In genomic region chr13:19060311-19061002, GRCh38 we compare ENCODE assay signal across 28 cellular contexts.
"Had no signal": no experiment of that assay in that cellular context is flagged by ENCODE, and none has a peak within 500 bp of the region (broad histone marks: within the 10 kb centered on the region; RNA-seq: fewer than 3 reads in every experiment).

No MANE protein-coding gene starts in this region.

- H3K4me3 Mint-ChIP-seq: stimulated activated effector memory CD8-positive, alpha-beta T cell treated with anti-CD3 and anti-CD28 coated beads, Interleukin-12 subunit alpha, Interleukin-12 subunit beta, amount 100 ng/mL, for 72 hours; stimulated activated memory B cell treated with anti-CD40 and anti-IgM and Interleukin-4, amounts not matched to agents 10 μg/mL and 1 μg/mL and 100 μg/mL, for 72 hours; stimulated activated naive B cell treated with anti-CD40 and anti-IgM and Interleukin-4, amounts not matched to agents 10 μg/mL and 1 μg/mL and 100 μg/mL, for 72 hours; stimulated activated naive CD8-positive, alpha-beta T cell treated with anti-CD3 and anti-CD28 coated beads, Interleukin-15, amount 100 ng/mL, for 72 hours; stimulated activated naive CD8-positive, alpha-beta T cell treated with anti-CD3 and anti-CD28 coated beads, Interleukin-15, Interleukin-2, amounts not matched to agents 100 ng/mL and 50 ng/mL, for 24 hours; type B pancreatic cell had no signal

- DNase-seq: stimulated activated CD4-positive, alpha-beta T cell treated with anti-CD3 and anti-CD28 coated beads, Interleukin-2, amount 100 ng/mL, for 48 hours; stimulated activated CD4-positive, alpha-beta T cell treated with anti-CD3 and anti-CD28 coated beads, Interleukin-4, amount 100 ng/mL, for 1 hour; stimulated activated CD4-positive, alpha-beta T cell treated with anti-CD3 and anti-CD28 coated beads, Interleukin-4, amount 100 ng/mL, for 24 hours; stimulated activated CD4-positive, alpha-beta T cell treated with anti-CD3 and anti-CD28 coated beads, Interleukin-4, amount 100 ng/mL, for 4 hours; stimulated activated CD8-positive, alpha-beta memory T cell treated with anti-CD3 and anti-CD28 coated beads, Interleukin-4, amount 100 ng/mL, for 48 hours; stimulated activated naive B cell treated with anti-CD40 and anti-IgM and Interleukin-4, amounts not matched to agents 10 μg/mL and 1 μg/mL and 100 μg/mL, for 72 hours; stimulated activated naive CD4-positive, alpha-beta T cell; stimulated activated naive CD4-positive, alpha-beta T cell treated with Interleukin-2 at 50 U/mL for 16 hours; stimulated activated naive CD8-positive, alpha-beta T cell treated with anti-CD3 and anti-CD28 coated beads, Interleukin-15, amount 100 ng/mL, for 72 hours; stimulated activated naive CD8-positive, alpha-beta T cell treated with anti-CD3 and anti-CD28 coated beads, Interleukin-15, Interleukin-2, amounts not matched to agents 100 U/mL and 50 U/mL, for 24 hours; stomach; substantia nigra; testis; thyroid gland; tibial artery; transverse colon; trophoblast cell; upper lobe of left lung; upper lobe of right lung; uterus had no signal

- H3K27me3 ChIP-seq: stomach, suprapubic skin, testis, thyroid gland, tibial artery, tibial nerve, transverse colon, upper lobe of left lung, upper lobe of right lung, uterus, vagina had no signal

- ATAC-seq: stimulated activated effector memory CD8-positive, alpha-beta T cell treated with anti-CD3 and anti-CD28 coated beads, Interleukin-12 subunit alpha, Interleukin-12 subunit beta, amount 100 ng/mL, for 72 hours; stimulated activated memory B cell treated with anti-CD40 and anti-IgM and Interleukin-4, amounts not matched to agents 10 μg/mL and 1 μg/mL and 100 μg/mL, for 72 hours; stimulated activated naive B cell treated with anti-CD40 and anti-IgM and Interleukin-4, amounts not matched to agents 10 μg/mL and 1 μg/mL and 100 μg/mL, for 72 hours; stimulated activated naive CD8-positive, alpha-beta T cell treated with anti-CD3 and anti-CD28 coated beads, Interleukin-15, amount 100 ng/mL, for 72 hours; stimulated activated naive CD8-positive, alpha-beta T cell treated with anti-CD3 and anti-CD28 coated beads, Interleukin-15, Interleukin-2, amounts not matched to agents 100 U/mL and 50 U/mL, for 24 hours; upper lobe of right lung had no signal

- H3K4me3 ChIP-seq: stomach, suprapubic skin, testis, thoracic aorta, thyroid gland, tibial artery, tibial nerve, transverse colon, upper lobe of left lung, upper lobe of right lung, uterus, vagina had no signal

- H3K4me1 Mint-ChIP-seq: stimulated activated effector memory CD8-positive, alpha-beta T cell treated with anti-CD3 and anti-CD28 coated beads, Interleukin-12 subunit alpha, Interleukin-12 subunit beta, amount 100 ng/mL, for 72 hours; stimulated activated memory B cell treated with anti-CD40 and anti-IgM and Interleukin-4, amounts not matched to agents 10 μg/mL and 1 μg/mL and 100 μg/mL, for 72 hours; stimulated activated naive B cell treated with anti-CD40 and anti-IgM and Interleukin-4, amounts not matched to agents 10 μg/mL and 1 μg/mL and 100 μg/mL, for 72 hours; stimulated activated naive CD8-positive, alpha-beta T cell treated with anti-CD3 and anti-CD28 coated beads, Interleukin-15, amount 100 ng/mL, for 72 hours had no signal

- H3K4me1 ChIP-seq: stomach, suprapubic skin, testis, thyroid gland, tibial artery, tibial nerve, transverse colon, upper lobe of left lung, upper lobe of right lung, uterus, vagina had no signal

- H3K27ac ChIP-seq: stomach, suprapubic skin, testis, thoracic aorta, thyroid gland, tibial artery, tibial nerve, transverse colon, upper lobe of left lung, upper lobe of right lung, uterus, vagina had no signal

- H3K9me3 ChIP-seq: testis, thoracic aorta, thyroid gland, upper lobe of right lung, uterus, vagina had no signal

- H3K27me3 Mint-ChIP-seq: stimulated activated memory B cell treated with anti-CD40 and anti-IgM and Interleukin-4, amounts not matched to agents 10 μg/mL and 1 μg/mL and 100 μg/mL, for 72 hours; stimulated activated naive B cell treated with anti-CD40 and anti-IgM and Interleukin-4, amounts not matched to agents 10 μg/mL and 1 μg/mL and 100 μg/mL, for 72 hours; stimulated activated naive CD8-positive, alpha-beta T cell treated with anti-CD3 and anti-CD28 coated beads, Interleukin-15, amount 100 ng/mL, for 72 hours; stimulated activated naive CD8-positive, alpha-beta T cell treated with anti-CD3 and anti-CD28 coated beads, Interleukin-15, Interleukin-2, amounts not matched to agents 100 ng/mL and 50 ng/mL, for 24 hours; type B pancreatic cell had no signal

- H3K27ac Mint-ChIP-seq: stimulated activated effector memory CD8-positive, alpha-beta T cell treated with anti-CD3 and anti-CD28 coated beads, Interleukin-12 subunit alpha, Interleukin-12 subunit beta, amount 100 ng/mL, for 72 hours; stimulated activated memory B cell treated with anti-CD40 and anti-IgM and Interleukin-4, amounts not matched to agents 10 μg/mL and 1 μg/mL and 100 μg/mL, for 72 hours; stimulated activated naive B cell treated with anti-CD40 and anti-IgM and Interleukin-4, amounts not matched to agents 10 μg/mL and 1 μg/mL and 100 μg/mL, for 72 hours; stimulated activated naive CD8-positive, alpha-beta T cell treated with anti-CD3 and anti-CD28 coated beads, Interleukin-15, amount 100 ng/mL, for 72 hours; stimulated activated naive CD8-positive, alpha-beta T cell treated with anti-CD3 and anti-CD28 coated beads, Interleukin-15, Interleukin-2, amounts not matched to agents 100 ng/mL and 50 ng/mL, for 24 hours; type B pancreatic cell had no signal

- H3K36me3 ChIP-seq: stomach, suprapubic skin, thoracic aorta, thyroid gland, tibial artery, tibial nerve, transverse colon, upper lobe of left lung, upper lobe of right lung, uterus, vagina had no signal

- H3K36me3 Mint-ChIP-seq: stimulated activated effector memory CD8-positive, alpha-beta T cell treated with anti-CD3 and anti-CD28 coated beads, Interleukin-12 subunit alpha, Interleukin-12 subunit beta, amount 100 ng/mL, for 72 hours; stimulated activated memory B cell treated with anti-CD40 and anti-IgM and Interleukin-4, amounts not matched to agents 10 μg/mL and 1 μg/mL and 100 μg/mL, for 72 hours; stimulated activated naive B cell treated with anti-CD40 and anti-IgM and Interleukin-4, amounts not matched to agents 10 μg/mL and 1 μg/mL and 100 μg/mL, for 72 hours; type B pancreatic cell had no signal
